In genomic region chr6:163748886-163749285, GRCh38 we compare ENCODE assay signal across 15 cellular contexts.
A peak's percentile ranks its signal among the peaks of the same experiment; 100 is the strongest.
DNase-seq lines count a peak whose midpoint lies in the region; ATAC-seq and TF ChIP-seq lines count a peak whose summit lies in the region.
"Had no signal": no experiment of that assay in that cellular context is flagged by ENCODE, and none has a peak within 500 bp of the region (broad histone marks: within the 10 kb centered on the region; RNA-seq: fewer than 3 reads in every experiment).

No MANE protein-coding gene starts in this region.

- H3K4me1 Mint-ChIP-seq in chondrocyte (ENCODE audit: low read depth) (peaks cover 23% of the 10 kb centered on the region), endodermal cell (peaks cover 26% of the 10 kb centered on the region)

- ATAC-seq in left ventricle myocardium superior = peak; percentile 9
- ATAC-seq: A549, HepG2 had no signal

- intact Hi-C loops in left ventricle myocardium superior (cut with micrococcal nuclease) = no loop called here

- H3K9me3 ChIP-seq in endodermal cell (ENCODE audit: control insufficient read depth, low read length) (no peaks in the 10 kb centered on the region), neuronal stem cell (replicated peaks in 1 of 2; ENCODE audit: control insufficient read depth in 2 of 2, insufficient read depth in 1 of 2, low read depth in 1 of 2, low read length in 2 of 2) (peaks cover 3 to 5% of the 10 kb centered on the region in 2 donors)
- H3K9me3 ChIP-seq: A549, BE2C, HAP-1 had no signal

- H2AK5ac ChIP-seq in neuronal stem cell (ENCODE audit: low read depth, low read length) = peak overlapping the region; percentile 73

- H2AFZ ChIP-seq in neuronal stem cell (ENCODE audit: low read length) = no peak overlapping the region

- no peak overlapping the region for H2BK5ac ChIP-seq in neuronal stem cell (ENCODE audit: low read length)

- WGBS in endodermal cell (ENCODE audit: insufficient coverage in 1 of 2, insufficient read length in 1 of 2), 2 experiments = 88 to 95% methylated on average over 10 to 15 of the region's 15 CpGs
- WGBS in neuronal stem cell (ENCODE audit: extremely low coverage in 2 of 2, insufficient read length in 2 of 2, insufficient replicate concordance in 1 of 2), 2 donors = no CpG with 5 or more reads among the region's 15 CpGs

- no peak overlapping the region for H3K4me2 ChIP-seq in neuronal stem cell (ENCODE audit: insufficient read depth, low read length, poor library complexity, severe bottlenecking)
- H3K4me2 ChIP-seq: A549 had no signal

- peaks cover under 1% of the 10 kb centered on the region for H3K27me3 ChIP-seq in endodermal cell (ENCODE audit: control insufficient read depth, insufficient read depth, low read length, poor library complexity, severe bottlenecking)
- no peaks in the 10 kb centered on the region for H3K27me3 ChIP-seq in neuronal stem cell (ENCODE audit: control insufficient read depth in 3 of 3, insufficient read depth in 3 of 3, low read depth in 1 of 3, low read length in 3 of 3)
- H3K27me3 ChIP-seq: BE2C had no signal

- no peaks in the 10 kb centered on the region for H3K79me1 ChIP-seq in neuronal stem cell (ENCODE audit: low read depth, low read length)

- no peak overlapping the region for H3K23ac ChIP-seq in neuronal stem cell (ENCODE audit: low read depth, low read length, poor library complexity)

- no peak overlapping the region for H3K27ac Mint-ChIP-seq in chondrocyte (ENCODE audit: unreplicated experiment)
- peak overlapping the region; percentile 44 for H3K27ac Mint-ChIP-seq in endodermal cell

- no peak overlapping the region for H3K14ac ChIP-seq in neuronal stem cell (ENCODE audit: low read length)

- no peak overlapping the region for H2BK120ac ChIP-seq in neuronal stem cell (ENCODE audit: low read depth, low read length)

- H3K27me3 Mint-ChIP-seq in chondrocyte (ENCODE audit: low read depth) = no peaks in the 10 kb centered on the region
- H3K27me3 Mint-ChIP-seq in endodermal cell (ENCODE audit: insufficient read depth) = peaks cover 33% of the 10 kb centered on the region

- H4K8ac ChIP-seq in neuronal stem cell (ENCODE audit: low read depth, low read length) = no peak overlapping the region

- TF ChIP-seq CTCF in chondrocyte (IDR thresholded peaks at IDR 0.05) (no peak), endodermal cell (conservative IDR thresholded peaks at IDR 0.05) (no peak)

- peaks cover 4% of the 10 kb centered on the region for H3K4me1 ChIP-seq in endodermal cell (ENCODE audit: control insufficient read depth, insufficient read depth, low read length)
- H3K4me1 ChIP-seq in neuronal stem cell (ENCODE audit: control insufficient read depth in 2 of 2, insufficient read depth in 1 of 2, low read depth in 1 of 2, low read length in 2 of 2) = peaks cover 12 to 17% of the 10 kb centered on the region in 2 donors
- H3K4me1 ChIP-seq: A549 had no signal

- H2BK15ac ChIP-seq in neuronal stem cell (ENCODE audit: low read length) = peak overlapping the region; percentile 53

- no peak overlapping the region for H4K91ac ChIP-seq in neuronal stem cell (ENCODE audit: low read depth, low read length, poor library complexity)

- H3K36me3 ChIP-seq in endodermal cell (ENCODE audit: control insufficient read depth, insufficient read depth, low read length) (no peaks in the 10 kb centered on the region), neuronal stem cell (replicated peaks in 1 of 2; ENCODE audit: control insufficient read depth in 2 of 2, insufficient read depth in 2 of 2, low read length in 2 of 2) (no peaks in the 10 kb centered on the region)
- H3K36me3 ChIP-seq: BE2C, HAP-1 had no signal

- H3K9ac ChIP-seq in endodermal cell (ENCODE audit: extremely low read depth, low read length, poor library complexity, severe bottlenecking) (no peak overlapping the region), neuronal stem cell (ENCODE audit: low read depth, low read length, poor library complexity) (no peak overlapping the region)

- H3K4me3 Mint-ChIP-seq in chondrocyte (ENCODE audit: unreplicated experiment) (no peak overlapping the region), endodermal cell (no peak overlapping the region)
- H3K4me3 Mint-ChIP-seq: CD4-positive, alpha-beta memory T cell had no signal

- H2BK12ac ChIP-seq in neuronal stem cell (ENCODE audit: low read length) = peak overlapping the region; percentile 30

- H3K36me3 Mint-ChIP-seq in chondrocyte (ENCODE audit: low read depth) (peaks cover 4% of the 10 kb centered on the region), endodermal cell (ENCODE audit: low read depth) (no peaks in the 10 kb centered on the region)

- peak overlapping the region; percentile 76 for H3K18ac ChIP-seq in neuronal stem cell (ENCODE audit: low read length)

- peak; percentile 77 for DNase-seq in chondrocyte (ENCODE audit: low spot score)
- DNase-seq in endodermal cell = peak; percentile 39
- peak; percentile 60 for DNase-seq in left ventricle myocardium superior
- DNase-seq in neuronal stem cell (ENCODE audit: low spot score) = no peak
- no peak for DNase-seq in stimulated activated CD4-positive, alpha-beta T cell treated with anti-CD3 and anti-CD28 coated beads, Interleukin-4, amount 100 ng/mL, for 24 hours
- no peak for DNase-seq in caudate nucleus (lab: John Stamatoyannopoulos, UW)
- DNase-seq in NCI-H226 = no peak
- DNase-seq: BE2C; CD4-positive, alpha-beta memory T cell; DMS79; GOT3 had no signal

- H3K27ac ChIP-seq in endodermal cell (ENCODE audit: low read depth, low read length) (no peak overlapping the region), neuronal stem cell (replicated peaks; ENCODE audit: low read length) (no peak overlapping the region), caudate nucleus (ENCODE audit: low read depth, low read length) (no peak overlapping the region)
- H3K27ac ChIP-seq: A549, C4-2B had no signal

- H3K4ac ChIP-seq in neuronal stem cell (ENCODE audit: low read length) = no peak overlapping the region

- H3K9me3 Mint-ChIP-seq in chondrocyte (ENCODE audit: low read depth) (no peaks in the 10 kb centered on the region), endodermal cell (peaks cover 5% of the 10 kb centered on the region)

- H3K4me3 ChIP-seq in endodermal cell (ENCODE audit: low read length) (no peak overlapping the region), neuronal stem cell (ENCODE audit: low read length in 2 of 2) (no peak overlapping the region)
- H3K4me3 ChIP-seq: A549, HAP-1 had no signal

Comparison
In these comparisons a context has a peak if more than half of its experiments do, and no peak if none do; other contexts are left out.
1. DNase-seq: peak in chondrocyte (single experiment), endodermal cell (single experiment) and left ventricle myocardium superior (single experiment); none in neuronal stem cell (single experiment), stimulated activated CD4-positive, alpha-beta T cell treated with anti-CD3 and anti-CD28 coated beads, Interleukin-4, amount 100 ng/mL, for 24 hours (single experiment), caudate nucleus (0 of 61) and NCI-H226 (single experiment).